1 cellular context compared by ENCODE assay signal in the genomic region with DNA sequence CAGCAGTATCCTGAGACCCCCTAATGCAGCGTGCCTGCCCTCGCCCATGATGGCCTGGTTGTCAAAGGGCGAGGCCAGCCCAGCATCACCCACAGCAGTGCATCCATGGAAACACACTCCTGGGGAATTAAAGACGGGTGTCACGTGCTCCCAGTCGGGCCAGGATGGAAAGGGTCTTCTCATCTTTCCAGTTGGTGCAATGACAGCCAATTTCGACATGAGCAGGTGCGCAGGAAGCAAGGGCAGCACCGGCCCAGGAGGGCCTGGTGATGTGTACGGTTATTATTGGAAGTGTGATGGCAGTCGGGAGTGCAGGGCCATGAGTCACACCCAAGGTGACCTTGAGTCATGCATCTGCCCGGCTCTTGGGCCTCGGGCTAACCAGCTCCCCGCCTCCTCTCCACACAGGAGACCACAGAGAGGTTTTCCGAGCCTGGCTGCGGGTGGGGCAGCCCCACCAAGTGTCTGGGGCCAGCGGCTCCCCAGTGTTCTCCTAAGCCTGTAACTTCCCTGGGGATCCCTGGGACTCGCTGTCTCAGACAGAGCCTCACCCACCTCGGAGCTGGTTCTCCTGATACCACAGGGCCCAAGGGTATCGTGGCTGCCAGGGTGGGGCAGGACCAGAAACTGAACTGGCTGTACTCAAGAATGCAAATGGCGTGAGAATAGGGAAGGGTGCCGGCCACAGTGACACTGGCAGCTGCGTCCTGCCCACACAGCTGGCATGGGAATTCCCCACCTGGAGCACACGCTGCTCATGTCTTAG.
TF ChIP-seq lines count a peak whose summit lies in the region.

No MANE protein-coding gene starts in this region.

TF ChIP-seq in HepG2, 621 proteins besides CTCF, POLR2A, EP300 and RAD21 (continued from another document):
- TF ChIP-seq, protein P1, sequence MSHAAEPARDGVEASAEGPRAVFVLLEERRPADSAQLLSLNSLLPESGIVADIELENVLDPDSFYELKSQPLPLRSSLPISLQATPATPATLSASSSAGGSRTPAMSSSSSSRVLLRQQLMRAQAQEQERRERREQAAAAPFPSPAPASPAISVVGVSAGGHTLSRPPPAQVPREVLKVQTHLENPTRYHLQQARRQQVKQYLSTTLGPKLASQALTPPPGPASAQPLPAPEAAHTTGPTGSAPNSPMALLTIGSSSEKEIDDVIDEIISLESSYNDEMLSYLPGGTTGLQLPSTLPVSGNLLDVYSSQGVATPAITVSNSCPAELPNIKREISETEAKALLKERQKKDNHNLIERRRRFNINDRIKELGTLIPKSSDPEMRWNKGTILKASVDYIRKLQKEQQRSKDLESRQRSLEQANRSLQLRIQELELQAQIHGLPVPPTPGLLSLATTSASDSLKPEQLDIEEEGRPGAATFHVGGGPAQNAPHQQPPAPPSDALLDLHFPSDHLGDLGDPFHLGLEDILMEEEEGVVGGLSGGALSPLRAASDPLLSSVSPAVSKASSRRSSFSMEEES (CRISPR knock-in tag; IDR thresholded peaks at IDR 0.05), result 0 out of 2 replicates have a peak, but pooled peaks have one; percentile 22
- no peak for TF ChIP-seq ZNF563 (CRISPR knock-in tag; IDR thresholded peaks at IDR 0.05)
- no peak for TF ChIP-seq ZNF432 (CRISPR knock-in tag; IDR thresholded peaks at IDR 0.05; ENCODE audit: borderline replicate concordance)
- TF ChIP-seq ZFX (CRISPR knock-in tag; IDR thresholded peaks at IDR 0.05; ENCODE audit: low read depth), result 0 out of 2 replicates have a peak, but pooled peaks have one; percentile 21
- no peak for TF ChIP-seq ZNF484 (CRISPR knock-in tag; IDR thresholded peaks at IDR 0.05; ENCODE audit: borderline replicate concordance, low read depth)
- TF ChIP-seq RBM39 (IDR thresholded peaks at IDR 0.05; ENCODE audit: low read depth, low read length, poor library complexity, severe bottlenecking), result peak; percentile 36
- TF ChIP-seq ZBTB3 (CRISPR knock-in tag; IDR thresholded peaks at IDR 0.05; ENCODE audit: borderline replicate concordance, low read depth), result no peak
- no peak for TF ChIP-seq TP53 (CRISPR knock-in tag; conservative IDR thresholded peaks at IDR 0.05)
- TF ChIP-seq ZNF256 (CRISPR knock-in tag; conservative IDR thresholded peaks at IDR 0.05), result no peak
- TF ChIP-seq GABPB1 (CRISPR knock-in tag; IDR thresholded peaks at IDR 0.05), result peak; percentile 24; the same call in 1 of the 2 replicates
- no peak for TF ChIP-seq MXI1 (IDR thresholded peaks at IDR 0.05; ENCODE audit: borderline replicate concordance, low read depth, low read length)
- TF ChIP-seq ERF (CRISPR knock-in tag; IDR thresholded peaks at IDR 0.05), result 0 out of 2 replicates have a peak, but pooled peaks have one; percentile 41
